ENCODE assay signal across 9 cellular contexts in the genomic region with DNA sequence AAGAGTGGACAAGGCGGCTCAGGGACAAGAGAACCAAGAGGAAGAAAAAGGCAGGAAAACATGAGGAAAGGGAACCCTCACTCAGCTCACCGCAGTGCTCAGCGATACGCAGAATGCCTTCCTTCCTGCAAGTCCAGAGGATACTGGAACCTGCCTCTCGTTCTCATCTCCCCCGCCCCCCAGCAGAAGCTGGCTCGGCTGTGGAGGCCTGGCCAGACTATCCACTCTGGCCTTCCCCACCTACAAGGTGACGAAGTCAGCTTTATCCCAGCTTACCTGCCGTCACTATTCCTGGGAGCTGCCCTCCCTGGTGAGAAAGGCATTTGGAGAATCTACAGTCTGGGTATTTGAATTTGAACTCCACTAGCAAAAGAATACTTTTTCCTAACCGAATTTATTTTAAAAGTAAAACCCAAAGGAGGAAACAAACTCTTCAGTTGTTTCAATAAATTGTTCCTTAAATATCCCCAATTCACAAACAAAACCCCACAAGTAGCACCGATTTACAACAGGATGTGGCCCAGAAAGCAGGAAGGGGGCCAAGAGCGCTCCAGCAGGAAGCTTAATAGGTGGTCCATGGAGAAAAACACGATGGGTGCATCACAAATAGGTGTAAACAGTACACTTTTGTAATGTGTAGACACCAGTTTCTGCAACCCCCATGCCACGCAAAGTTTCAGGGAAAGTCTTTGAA. TPM values are rescaled to one million over a fixed set of nuclear protein-coding genes. Genes with fewer than 3 reads are reported as not detected.
DNase-seq lines count a peak whose midpoint lies in the region; ATAC-seq and TF ChIP-seq lines count a peak whose summit lies in the region.
"Had no signal": no experiment of that assay in that cellular context is flagged by ENCODE, and none has a peak within 500 bp of the region (broad histone marks: within the 10 kb centered on the region; RNA-seq: fewer than 3 reads in every experiment).

No MANE protein-coding gene starts in this region.

- peak overlapping the region; percentile 77 for H3K27ac ChIP-seq in VCaP
- peak overlapping the region; percentile 83 to 90 for H3K27ac ChIP-seq in prostate gland

- no peak for TF ChIP-seq POLR2A in prostate gland (IDR thresholded peaks at IDR 0.05)

- no peaks in the 10 kb centered on the region for H3K27me3 ChIP-seq in prostate gland (replicated peaks; ENCODE audit: insufficient read depth)

- 36% methylated on average over 14 of the region's 14 CpGs for WGBS in prostate gland

- ATAC-seq in GM21786 (IDR thresholded peaks at IDR 0.05; ENCODE audit: unreplicated experiment), result no peak

- H3K4me3 ChIP-seq in foreskin fibroblast (ENCODE audit: low read depth in 1 of 2, low read length in 2 of 2) (peak overlapping the region; percentile 51 to 62), prostate gland (peak overlapping the region; percentile 24 to 46)

- intact Hi-C loops in prostate gland (cut with DNase I), result no loop called here

- peak in 1 of 2 donors; percentile 37 for DNase-seq in foreskin fibroblast
- no peak for DNase-seq in prostate gland (ENCODE audit: low spot score)
- no peak for DNase-seq in mucosa of gallbladder (ENCODE audit: low spot score)
- no peak for DNase-seq in activated CD8-positive, alpha-beta memory T cell treated with anti-CD3 and anti-CD28 coated beads, Interleukin-2, amount 50 U/mL, for 4 hours
- no peak for DNase-seq in NCI-H524 (lab: John Stamatoyannopoulos, UW)

- peak overlapping the region; percentile 92 for H3K9ac ChIP-seq in ES-I3 (ENCODE audit: low read depth, low read length)

- H3K9me3 ChIP-seq in ES-I3 (ENCODE audit: control insufficient read depth, insufficient read depth, low read length) (no peaks in the 10 kb centered on the region), prostate gland (no peaks in the 10 kb centered on the region)

- TF ChIP-seq CTCF in VCaP (conservative IDR thresholded peaks at IDR 0.05), result no peak
- TF ChIP-seq CTCF in foreskin fibroblast (IDR thresholded peaks at IDR 0.05; ENCODE audit: low read depth, low read length), result no peak
- no peak for TF ChIP-seq CTCF in prostate gland (IDR thresholded peaks at IDR 0.05)

- H3K4me1 ChIP-seq in ES-I3 (ENCODE audit: insufficient read depth, low read length), result peaks cover 44% of the 10 kb centered on the region
- peaks cover 22% of the 10 kb centered on the region for H3K4me1 ChIP-seq in prostate gland (replicated peaks)

- H3K36me3 ChIP-seq in ES-I3 (ENCODE audit: insufficient read depth, low read length) (peaks cover 7% of the 10 kb centered on the region), prostate gland (no peaks in the 10 kb centered on the region)

RNA-seq across cellular contexts. Expression of a gene that starts 2.1 kb away (rescaled TPM):
- total RNA-seq in prostate gland (10 to 100 TPM; 68.5 to 75.9 TPM), mucosa of gallbladder (61.1 TPM)

RNA-seq across cellular contexts. Expression of a gene that starts 9.6 kb away (rescaled TPM):
- total RNA-seq in prostate gland, result 10 to 100 TPM; 38.7 to 42.7 TPM
- 32.9 TPM for total RNA-seq in mucosa of gallbladder

RNA-seq across cellular contexts. Expression of a gene that starts 24.1 kb away (rescaled TPM):
- total RNA-seq in prostate gland (1 to 10 TPM in 1 of 2 donors, under 1 TPM in 1; 0.41 to 3.5 TPM), mucosa of gallbladder (19.8 TPM)
- total RNA-seq: SK-MEL-5 had no signal
